ENCODE assay signal across 2 cellular contexts in genomic region chr16:88746511-88746910, GRCh38.
TF ChIP-seq lines count a peak whose summit lies in the region.

No MANE protein-coding gene starts in this region.

TF ChIP-seq in HepG2, 621 proteins besides CTCF, POLR2A, EP300 and RAD21:
- no peak for TF ChIP-seq BRCA1 (CRISPR knock-in tag; IDR thresholded peaks at IDR 0.05)
- TF ChIP-seq, protein P1, sequence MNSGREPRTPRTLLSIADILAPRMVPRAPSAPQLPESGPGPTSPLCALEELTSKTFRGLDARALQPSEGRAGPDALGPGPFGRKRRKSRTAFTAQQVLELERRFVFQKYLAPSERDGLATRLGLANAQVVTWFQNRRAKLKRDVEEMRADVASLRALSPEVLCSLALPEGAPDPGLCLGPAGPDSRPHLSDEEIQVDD (CRISPR knock-in tag; IDR thresholded peaks at IDR 0.05; ENCODE audit: borderline replicate concordance) = no peak
- TF ChIP-seq ZNF224 (CRISPR knock-in tag; IDR thresholded peaks at IDR 0.05) = no peak
TF ChIP-seq in HepG2: peak in this region for 0.

TF ChIP-seq in HEK293T, 16 proteins besides CTCF, POLR2A, EP300 and RAD21:
- no peak for TF ChIP-seq BHLHE40 (IDR thresholded peaks at IDR 0.05; ENCODE audit: borderline replicate concordance)
